In genomic region chr10:15344876-15345285, GRCh38 we compare ENCODE assay signal across 10 cellular contexts. TPM values are rescaled to one million over a fixed set of nuclear protein-coding genes. Genes with fewer than 3 reads are reported as not detected.
DNase-seq lines count a peak whose midpoint lies in the region; ATAC-seq and TF ChIP-seq lines count a peak whose summit lies in the region.
"Had no signal": no experiment of that assay in that cellular context is flagged by ENCODE, and none has a peak within 500 bp of the region (broad histone marks: within the 10 kb centered on the region; RNA-seq: fewer than 3 reads in every experiment).

No MANE protein-coding gene starts in this region.

- peak overlapping the region; percentile 68 for H3K27ac ChIP-seq in endodermal cell (ENCODE audit: low read depth, low read length)
- H3K27ac ChIP-seq: VCaP had no signal

- H3K36me3 ChIP-seq in endodermal cell (ENCODE audit: control insufficient read depth, insufficient read depth, low read length), result no peaks in the 10 kb centered on the region
- H3K36me3 ChIP-seq: stomach had no signal

- DNase-seq in HT-29 (ENCODE audit: low spot score) (peak; percentile 16), NOMO-1 (lab: John Stamatoyannopoulos, UW; ENCODE audit: unreplicated experiment in 2 of 2) (peak; percentile 88 to 97), endodermal cell (no peak), nucleus accumbens (lab: John Stamatoyannopoulos, UW) (peak in 30 of 56 donors; percentile 10 to 65 (median 33)), posterior vena cava (ENCODE audit: low spot score) (no peak), AG08396 (ENCODE audit: low spot score) (no peak), activated gamma-delta T cell (lab: John Stamatoyannopoulos, UW) (no peak)
- DNase-seq: stomach had no signal

- H3K4me1 ChIP-seq in endodermal cell (ENCODE audit: control insufficient read depth, insufficient read depth, low read length), result peaks cover 4% of the 10 kb centered on the region

- no peak overlapping the region for H3K4me3 Mint-ChIP-seq in endodermal cell

- no peaks in the 10 kb centered on the region for H3K27me3 ChIP-seq in endodermal cell (ENCODE audit: control insufficient read depth, insufficient read depth, low read length, poor library complexity, severe bottlenecking)
- H3K27me3 ChIP-seq: stomach had no signal

- H3K9me3 Mint-ChIP-seq in endodermal cell, result no peaks in the 10 kb centered on the region

- H3K27ac Mint-ChIP-seq in endodermal cell, result peak overlapping the region; percentile 26

- intact Hi-C loops in posterior vena cava (cut with DNase I), result no loop called here

- no peaks in the 10 kb centered on the region for H3K9me3 ChIP-seq in endodermal cell (ENCODE audit: control insufficient read depth, low read length)
- H3K9me3 ChIP-seq: stomach had no signal

- H3K4me3 ChIP-seq in endodermal cell (ENCODE audit: low read length), result no peak overlapping the region
- H3K4me3 ChIP-seq: stomach had no signal

- H3K4me1 Mint-ChIP-seq in endodermal cell, result peaks cover 18% of the 10 kb centered on the region

- no peak for TF ChIP-seq CTCF in endodermal cell (conservative IDR thresholded peaks at IDR 0.05)

- H3K27me3 Mint-ChIP-seq in endodermal cell (ENCODE audit: insufficient read depth), result no peaks in the 10 kb centered on the region

- no peak overlapping the region for H3K9ac ChIP-seq in endodermal cell (ENCODE audit: extremely low read depth, low read length, poor library complexity, severe bottlenecking)

- H3K36me3 Mint-ChIP-seq in endodermal cell (ENCODE audit: low read depth), result no peaks in the 10 kb centered on the region

- ATAC-seq in HG02884 (IDR thresholded peaks at IDR 0.05; ENCODE audit: unreplicated experiment), result no peak

- 88 to 92% methylated on average over 8 of the region's 8 CpGs for WGBS in endodermal cell (ENCODE audit: insufficient coverage in 1 of 2, insufficient read length in 1 of 2), 2 experiments

RNA-seq across cellular contexts. Expression of gene FAM171A1, which starts 26.2 kb away (rescaled TPM):
- total RNA-seq in HT-29 (2014; rRNA removed; shearing (Covaris generic)), result not detected in 2 replicates
- total RNA-seq in endodermal cell (10 to 100 TPM; 36.5 to 39.0 TPM), posterior vena cava (10 to 100 TPM; 12.1 to 16.3 TPM)
- polyA plus RNA-seq in endodermal cell (2013, experiment 1 of 2), result 64.8 TPM
- polyA plus RNA-seq in endodermal cell (2013, experiment 2 of 2), result 68.4 TPM

Comparison
In these comparisons a context has a peak if more than half of its experiments do, and no peak if none do; other contexts are left out.
1. DNase-seq: peak in HT-29 (single experiment), NOMO-1 (2 of 2) and nucleus accumbens (30 of 56); none in endodermal cell (single experiment), posterior vena cava (single experiment), AG08396 (single experiment) and activated gamma-delta T cell (single experiment).
2. RNA of gene FAM171A1, which starts 26.2 kb away (total RNA-seq): 36.5 to 39.0 TPM in endodermal cell and 12.1 to 16.3 TPM in posterior vena cava; not detected in HT-29; every median in the first group is over 10 times any median in the second.